Comparison of ENCODE assay signal across 9 cellular contexts in the genomic region with DNA sequence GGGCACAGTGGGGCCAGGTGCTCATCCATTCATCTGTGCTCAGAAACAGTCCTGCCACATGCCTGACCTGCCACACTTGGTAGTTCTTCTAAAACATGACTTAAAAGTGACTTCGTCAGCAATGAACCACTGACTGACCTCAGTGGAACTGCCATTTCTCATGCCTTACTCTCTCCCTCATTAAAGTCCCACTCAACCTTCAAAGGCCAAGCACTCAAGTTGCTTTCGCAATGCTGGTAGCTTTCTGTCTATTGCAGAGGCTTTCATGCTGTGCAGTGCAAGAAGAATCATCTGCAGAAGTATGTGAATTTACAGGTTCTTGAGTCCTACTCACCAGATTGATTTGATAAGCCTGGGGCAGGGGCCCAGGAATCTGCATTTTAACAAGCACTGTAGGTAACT. TPM values are rescaled to one million over a fixed set of nuclear protein-coding genes. Genes with fewer than 3 reads are reported as not detected.
DNase-seq lines count a peak whose midpoint lies in the region; ATAC-seq and TF ChIP-seq lines count a peak whose summit lies in the region.
"Had no signal": no experiment of that assay in that cellular context is flagged by ENCODE, and none has a peak within 500 bp of the region (broad histone marks: within the 10 kb centered on the region; RNA-seq: fewer than 3 reads in every experiment).

No MANE protein-coding gene starts in this region.

- H4K20me1 ChIP-seq in SK-N-SH (ENCODE audit: insufficient read depth), result peaks cover 55% of the 10 kb centered on the region

- H3K27me3 ChIP-seq in SK-N-SH (ENCODE audit: insufficient read depth), result no peaks in the 10 kb centered on the region
- H3K27me3 ChIP-seq: foreskin keratinocyte had no signal

- H3K27ac Mint-ChIP-seq in stimulated activated memory B cell treated with anti-CD40 and anti-IgM and Interleukin-4, amounts not matched to agents 10 μg/mL and 1 μg/mL and 100 μg/mL, for 72 hours, result peak overlapping the region; percentile 82

- POLR2A ChIA-PET in SK-N-SH (lab: Yijun Ruan, JAX), result interaction anchor here (0.7 kb wide), 1 partner anchor 10 kb away, joined by 4 read pairs; no protein-coding TSS in a partner anchor

- H3K4me1 ChIP-seq in SK-N-SH (ENCODE audit: control insufficient read depth in 1 of 2, insufficient read depth in 2 of 2, low read depth in 1 of 2, low read length in 1 of 2), result peaks cover 7 to 10% of the 10 kb centered on the region in 2 experiments; a peak in 2 of 4 replicates
- H3K4me1 ChIP-seq: foreskin keratinocyte had no signal

- no peak for TF ChIP-seq EP300 in SK-N-SH (IDR thresholded peaks at IDR 0.05; ENCODE audit: borderline replicate concordance in 1 of 2, low read depth in 1 of 2, low read length in 1 of 2)

- TF ChIP-seq RAD21 in SK-N-SH (IDR thresholded peaks at IDR 0.05; ENCODE audit: low read length), result no peak

- no peak overlapping the region for H2AFZ ChIP-seq in SK-N-SH (ENCODE audit: low read depth)

- TF ChIP-seq CTCF in GM12865 (IDR thresholded peaks at IDR 0.05; ENCODE audit: insufficient read depth, low read depth, low read length, missing control alignments), result no peak
- no peak for TF ChIP-seq CTCF in SK-N-SH (IDR thresholded peaks at IDR 0.05)

- WGBS in SK-N-SH (ENCODE audit: low lambda C conversion rate), result 100% methylated on average over 2 of the region's 2 CpGs

- no peak overlapping the region for H3K4me3 ChIP-seq in GM12865 (ENCODE audit: low read depth, low read length)
- H3K4me3 ChIP-seq in SK-N-SH (ENCODE audit: low read depth in 2 of 2, low read length in 1 of 2), result no peak overlapping the region

- CTCF ChIA-PET in SK-N-SH (lab: Yijun Ruan, JAX), result no interaction called here

- H3K4me2 ChIP-seq in SK-N-SH, result no peak overlapping the region

- no peaks in the 10 kb centered on the region for H3K27me3 Mint-ChIP-seq in stimulated activated memory B cell treated with anti-CD40 and anti-IgM and Interleukin-4, amounts not matched to agents 10 μg/mL and 1 μg/mL and 100 μg/mL, for 72 hours

- H3K4me3 Mint-ChIP-seq in stimulated activated memory B cell treated with anti-CD40 and anti-IgM and Interleukin-4, amounts not matched to agents 10 μg/mL and 1 μg/mL and 100 μg/mL, for 72 hours, result peak overlapping the region; percentile 21

- H3F3A ChIP-seq in SK-N-SH (replicated peaks; ENCODE audit: insufficient read depth), result no peaks in the 10 kb centered on the region

- peaks cover 100% of the 10 kb centered on the region for H3K79me2 ChIP-seq in SK-N-SH (ENCODE audit: insufficient read depth)

- no peak overlapping the region for H3K27ac ChIP-seq in SK-N-SH (ENCODE audit: low read depth in 2 of 2, low read length in 1 of 2)
- H3K27ac ChIP-seq: foreskin keratinocyte had no signal

- no peak overlapping the region for H3K9ac ChIP-seq in SK-N-SH

- H3K36me3 Mint-ChIP-seq in stimulated activated memory B cell treated with anti-CD40 and anti-IgM and Interleukin-4, amounts not matched to agents 10 μg/mL and 1 μg/mL and 100 μg/mL, for 72 hours, result peaks cover 35% of the 10 kb centered on the region

- no peaks in the 10 kb centered on the region for H3K9me3 ChIP-seq in SK-N-SH

- ATAC-seq in stimulated activated memory B cell treated with anti-CD40 and anti-IgM and Interleukin-4, amounts not matched to agents 10 μg/mL and 1 μg/mL and 100 μg/mL, for 72 hours, result peak; percentile 4
- ATAC-seq: foreskin keratinocyte had no signal

- no peaks in the 10 kb centered on the region for H3K9me3 Mint-ChIP-seq in stimulated activated memory B cell treated with anti-CD40 and anti-IgM and Interleukin-4, amounts not matched to agents 10 μg/mL and 1 μg/mL and 100 μg/mL, for 72 hours

- H3K4me1 Mint-ChIP-seq in stimulated activated memory B cell treated with anti-CD40 and anti-IgM and Interleukin-4, amounts not matched to agents 10 μg/mL and 1 μg/mL and 100 μg/mL, for 72 hours, result peaks cover 91% of the 10 kb centered on the region

- peaks cover 0 to 3% of the 10 kb centered on the region in 2 experiments for H3K36me3 ChIP-seq in SK-N-SH (replicated peaks in 1 of 2; ENCODE audit: control insufficient read depth in 1 of 2, insufficient read depth in 2 of 2, low read length in 1 of 2)

- no peaks in the 10 kb centered on the region for H3K9me2 ChIP-seq in SK-N-SH

- DNase-seq in GM12865 (ENCODE audit: low read depth) (peak; percentile 56), NOMO-1 (lab: John Stamatoyannopoulos, UW; ENCODE audit: unreplicated experiment in 2 of 2) (peak; percentile 88 to 91), fibroblast of gingiva (ENCODE audit: low read depth) (peak; percentile 49), iPS-NIHi11 (ENCODE audit: low spot score) (no peak), SK-N-SH (no peak)
- no peak for DNase-seq in stimulated activated CD4-positive, alpha-beta T cell treated with anti-CD3 and anti-CD28 coated beads, Interleukin-15, amount 100 ng/mL, for 24 hours
- DNase-seq: NCI-H524 treated with DMSO at 0.1 percent for 48 hours had no signal

TF ChIP-seq in SK-N-SH, 30 proteins besides CTCF, POLR2A, EP300 and RAD21:
- TF ChIP-seq FOXM1 (IDR thresholded peaks at IDR 0.05; ENCODE audit: low read depth) (no peak), RXRA (IDR thresholded peaks at IDR 0.05; ENCODE audit: borderline replicate concordance, low read depth) (no peak), SIN3A (IDR thresholded peaks at IDR 0.05; ENCODE audit: borderline replicate concordance, low read depth, low read length) (no peak), SMC3 (IDR thresholded peaks at IDR 0.05; ENCODE audit: low read depth, low read length) (no peak), RFX5 (IDR thresholded peaks at IDR 0.05; ENCODE audit: low read length) (no peak), FOXJ3 (CRISPR knock-in tag; IDR thresholded peaks at IDR 0.05) (no peak), ELF1 (IDR thresholded peaks at IDR 0.05) (no peak), RCOR1 (IDR thresholded peaks at IDR 0.05; ENCODE audit: low read length) (no peak), GABPA (IDR thresholded peaks at IDR 0.05; ENCODE audit: low read depth) (no peak), NFIC (IDR thresholded peaks at IDR 0.05; ENCODE audit: borderline replicate concordance) (no peak), TEAD4 (IDR thresholded peaks at IDR 0.05; ENCODE audit: borderline replicate concordance, insufficient read depth) (no peak), GATA2 (CRISPR knock-in tag; IDR thresholded peaks at IDR 0.05) (no peak), YY1 (IDR thresholded peaks at IDR 0.05; ENCODE audit: low read depth) (no peak), TCF12 (IDR thresholded peaks at IDR 0.05) (no peak), EZH2phosphoT487 (IDR thresholded peaks at IDR 0.05; ENCODE audit: borderline replicate concordance, low read depth) (no peak), TAF1 (IDR thresholded peaks at IDR 0.05; ENCODE audit: borderline replicate concordance, low read depth, low read length) (no peak)
- TF ChIP-seq, protein P1, sequence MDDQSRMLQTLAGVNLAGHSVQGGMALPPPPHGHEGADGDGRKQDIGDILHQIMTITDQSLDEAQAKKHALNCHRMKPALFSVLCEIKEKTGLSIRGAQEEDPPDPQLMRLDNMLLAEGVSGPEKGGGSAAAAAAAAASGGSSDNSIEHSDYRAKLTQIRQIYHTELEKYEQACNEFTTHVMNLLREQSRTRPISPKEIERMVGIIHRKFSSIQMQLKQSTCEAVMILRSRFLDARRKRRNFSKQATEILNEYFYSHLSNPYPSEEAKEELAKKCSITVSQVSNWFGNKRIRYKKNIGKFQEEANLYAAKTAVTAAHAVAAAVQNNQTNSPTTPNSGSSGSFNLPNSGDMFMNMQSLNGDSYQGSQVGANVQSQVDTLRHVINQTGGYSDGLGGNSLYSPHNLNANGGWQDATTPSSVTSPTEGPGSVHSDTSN (IDR thresholded peaks at IDR 0.05), result no peak
- TF ChIP-seq, protein P2, sequence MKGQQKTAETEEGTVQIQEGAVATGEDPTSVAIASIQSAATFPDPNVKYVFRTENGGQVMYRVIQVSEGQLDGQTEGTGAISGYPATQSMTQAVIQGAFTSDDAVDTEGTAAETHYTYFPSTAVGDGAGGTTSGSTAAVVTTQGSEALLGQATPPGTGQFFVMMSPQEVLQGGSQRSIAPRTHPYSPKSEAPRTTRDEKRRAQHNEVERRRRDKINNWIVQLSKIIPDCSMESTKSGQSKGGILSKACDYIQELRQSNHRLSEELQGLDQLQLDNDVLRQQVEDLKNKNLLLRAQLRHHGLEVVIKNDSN (IDR thresholded peaks at IDR 0.05; ENCODE audit: borderline replicate concordance, low read depth), result no peak
- TF ChIP-seq, protein P3, sequence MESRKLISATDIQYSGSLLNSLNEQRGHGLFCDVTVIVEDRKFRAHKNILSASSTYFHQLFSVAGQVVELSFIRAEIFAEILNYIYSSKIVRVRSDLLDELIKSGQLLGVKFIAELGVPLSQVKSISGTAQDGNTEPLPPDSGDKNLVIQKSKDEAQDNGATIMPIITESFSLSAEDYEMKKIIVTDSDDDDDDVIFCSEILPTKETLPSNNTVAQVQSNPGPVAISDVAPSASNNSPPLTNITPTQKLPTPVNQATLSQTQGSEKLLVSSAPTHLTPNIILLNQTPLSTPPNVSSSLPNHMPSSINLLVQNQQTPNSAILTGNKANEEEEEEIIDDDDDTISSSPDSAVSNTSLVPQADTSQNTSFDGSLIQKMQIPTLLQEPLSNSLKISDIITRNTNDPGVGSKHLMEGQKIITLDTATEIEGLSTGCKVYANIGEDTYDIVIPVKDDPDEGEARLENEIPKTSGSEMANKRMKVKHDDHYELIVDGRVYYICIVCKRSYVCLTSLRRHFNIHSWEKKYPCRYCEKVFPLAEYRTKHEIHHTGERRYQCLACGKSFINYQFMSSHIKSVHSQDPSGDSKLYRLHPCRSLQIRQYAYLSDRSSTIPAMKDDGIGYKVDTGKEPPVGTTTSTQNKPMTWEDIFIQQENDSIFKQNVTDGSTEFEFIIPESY (IDR thresholded peaks at IDR 0.05; ENCODE audit: borderline replicate concordance, low read depth), result no peak
- TF ChIP-seq, protein P4, sequence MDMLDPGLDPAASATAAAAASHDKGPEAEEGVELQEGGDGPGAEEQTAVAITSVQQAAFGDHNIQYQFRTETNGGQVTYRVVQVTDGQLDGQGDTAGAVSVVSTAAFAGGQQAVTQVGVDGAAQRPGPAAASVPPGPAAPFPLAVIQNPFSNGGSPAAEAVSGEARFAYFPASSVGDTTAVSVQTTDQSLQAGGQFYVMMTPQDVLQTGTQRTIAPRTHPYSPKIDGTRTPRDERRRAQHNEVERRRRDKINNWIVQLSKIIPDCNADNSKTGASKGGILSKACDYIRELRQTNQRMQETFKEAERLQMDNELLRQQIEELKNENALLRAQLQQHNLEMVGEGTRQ (IDR thresholded peaks at IDR 0.05; ENCODE audit: borderline replicate concordance, low read depth, low read length), result no peak

RNA-seq across cellular contexts. Expression of a gene that starts 23.9 kb away (rescaled TPM):
- polyA plus RNA-seq in SK-N-SH (2012; rRNA removed), result 36.2 and 36.3 TPM in 2 replicates
- polyA plus RNA-seq in SK-N-SH (2012; cell fraction: cytosol; rRNA removed), result 31.2 and 34.8 TPM in 2 replicates
- polyA plus RNA-seq in SK-N-SH (2012; cell fraction: nucleus; rRNA removed), result 16.2 and 21.7 TPM in 2 replicates

Comparison
In these comparisons a context has a peak if more than half of its experiments do, and no peak if none do; other contexts are left out.
1. DNase-seq: peak in GM12865 (single experiment), NOMO-1 (2 of 2) and fibroblast of gingiva (single experiment); none in stimulated activated CD4-positive, alpha-beta T cell treated with anti-CD3 and anti-CD28 coated beads, Interleukin-15, amount 100 ng/mL, for 24 hours (single experiment), iPS-NIHi11 (single experiment) and SK-N-SH (single experiment).